3 cellular contexts compared by ENCODE assay signal in the genomic region with DNA sequence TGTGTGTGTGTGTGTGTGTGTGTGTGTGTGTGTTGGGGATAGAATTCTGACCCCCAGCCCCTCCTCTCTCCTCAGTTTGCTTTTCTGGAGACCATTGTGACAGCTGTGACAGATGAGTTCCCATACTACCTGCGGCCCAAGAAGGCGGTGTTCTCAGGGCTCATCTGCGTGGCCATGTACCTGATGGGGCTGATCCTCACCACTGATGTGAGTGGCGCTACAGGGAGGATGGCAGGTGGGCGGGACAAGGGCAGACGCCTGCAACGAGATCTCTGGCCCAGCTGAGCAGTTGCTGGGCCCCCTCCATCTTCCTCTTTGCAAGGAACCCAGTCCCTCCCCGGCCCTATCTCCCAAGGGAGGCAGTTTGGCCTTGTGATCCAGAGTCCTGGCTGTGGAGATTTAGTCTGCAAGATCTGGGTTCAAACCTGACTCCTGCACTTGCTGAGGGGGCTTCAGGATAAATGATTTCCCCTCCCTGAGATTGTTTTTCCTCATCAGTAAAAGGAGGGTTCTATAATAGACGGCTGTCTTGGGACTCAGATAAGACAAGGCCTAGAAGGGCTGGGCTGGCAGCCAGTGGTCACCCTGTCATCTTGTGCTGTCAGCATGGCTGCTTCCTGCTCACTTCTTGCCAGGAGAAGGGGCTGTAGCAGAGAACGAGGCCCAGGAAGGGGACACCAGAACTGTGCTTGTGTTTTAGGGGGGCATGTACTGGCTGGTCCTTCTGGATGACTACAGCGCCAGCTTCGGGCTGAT.
TF ChIP-seq lines count a peak whose summit lies in the region.

No MANE protein-coding gene starts in this region.

TF ChIP-seq in HEK293, 187 proteins besides CTCF, POLR2A, EP300 and RAD21:
- TF ChIP-seq ZNF654 (tag by site-specific recombination; IDR thresholded peaks at IDR 0.05; ENCODE audit: low read depth): no peak
- TF ChIP-seq, protein P1, sequence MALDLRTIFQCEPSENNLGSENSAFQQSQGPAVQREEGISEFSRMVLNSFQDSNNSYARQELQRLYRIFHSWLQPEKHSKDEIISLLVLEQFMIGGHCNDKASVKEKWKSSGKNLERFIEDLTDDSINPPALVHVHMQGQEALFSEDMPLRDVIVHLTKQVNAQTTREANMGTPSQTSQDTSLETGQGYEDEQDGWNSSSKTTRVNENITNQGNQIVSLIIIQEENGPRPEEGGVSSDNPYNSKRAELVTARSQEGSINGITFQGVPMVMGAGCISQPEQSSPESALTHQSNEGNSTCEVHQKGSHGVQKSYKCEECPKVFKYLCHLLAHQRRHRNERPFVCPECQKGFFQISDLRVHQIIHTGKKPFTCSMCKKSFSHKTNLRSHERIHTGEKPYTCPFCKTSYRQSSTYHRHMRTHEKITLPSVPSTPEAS (tag by site-specific recombination; IDR thresholded peaks at IDR 0.05): 0 out of 2 replicates have a peak, but pooled peaks have one; percentile 23

TF ChIP-seq in WTC11, 78 proteins besides CTCF, POLR2A, EP300 and RAD21 (continues in another document):
- TF ChIP-seq, protein P2, sequence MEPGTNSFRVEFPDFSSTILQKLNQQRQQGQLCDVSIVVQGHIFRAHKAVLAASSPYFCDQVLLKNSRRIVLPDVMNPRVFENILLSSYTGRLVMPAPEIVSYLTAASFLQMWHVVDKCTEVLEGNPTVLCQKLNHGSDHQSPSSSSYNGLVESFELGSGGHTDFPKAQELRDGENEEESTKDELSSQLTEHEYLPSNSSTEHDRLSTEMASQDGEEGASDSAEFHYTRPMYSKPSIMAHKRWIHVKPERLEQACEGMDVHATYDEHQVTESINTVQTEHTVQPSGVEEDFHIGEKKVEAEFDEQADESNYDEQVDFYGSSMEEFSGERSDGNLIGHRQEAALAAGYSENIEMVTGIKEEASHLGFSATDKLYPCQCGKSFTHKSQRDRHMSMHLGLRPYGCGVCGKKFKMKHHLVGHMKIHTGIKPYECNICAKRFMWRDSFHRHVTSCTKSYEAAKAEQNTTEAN (CRISPR knock-in tag; IDR thresholded peaks at IDR 0.05): no peak
- TF ChIP-seq CREM (CRISPR knock-in tag; IDR thresholded peaks at IDR 0.05) (no peak), FOXJ3 (CRISPR knock-in tag; IDR thresholded peaks at IDR 0.05; ENCODE audit: borderline replicate concordance) (no peak), ETV6 (CRISPR knock-in tag; IDR thresholded peaks at IDR 0.05) (no peak), ZNF281 (CRISPR knock-in tag; IDR thresholded peaks at IDR 0.05) (no peak), STAT6 (CRISPR knock-in tag; conservative IDR thresholded peaks at IDR 0.05; ENCODE audit: low read depth) (no peak), RORB (CRISPR knock-in tag; IDR thresholded peaks at IDR 0.05) (no peak), CBFB (CRISPR knock-in tag; IDR thresholded peaks at IDR 0.05; ENCODE audit: low read depth) (no peak)
- TF ChIP-seq, protein P3, sequence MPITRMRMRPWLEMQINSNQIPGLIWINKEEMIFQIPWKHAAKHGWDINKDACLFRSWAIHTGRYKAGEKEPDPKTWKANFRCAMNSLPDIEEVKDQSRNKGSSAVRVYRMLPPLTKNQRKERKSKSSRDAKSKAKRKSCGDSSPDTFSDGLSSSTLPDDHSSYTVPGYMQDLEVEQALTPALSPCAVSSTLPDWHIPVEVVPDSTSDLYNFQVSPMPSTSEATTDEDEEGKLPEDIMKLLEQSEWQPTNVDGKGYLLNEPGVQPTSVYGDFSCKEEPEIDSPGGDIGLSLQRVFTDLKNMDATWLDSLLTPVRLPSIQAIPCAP (CRISPR knock-in tag; IDR thresholded peaks at IDR 0.05): no peak

TF ChIP-seq in HepG2, 621 proteins besides CTCF, POLR2A, EP300 and RAD21:
- no peak for TF ChIP-seq SOX6 (IDR thresholded peaks at IDR 0.05)
- no peak for TF ChIP-seq SOX6 (CRISPR knock-in tag; IDR thresholded peaks at IDR 0.05)
- no peak for TF ChIP-seq SPEN (CRISPR knock-in tag; IDR thresholded peaks at IDR 0.05; ENCODE audit: low read depth)
- TF ChIP-seq ZNF296 (CRISPR knock-in tag; conservative IDR thresholded peaks at IDR 0.05): no peak
- TF ChIP-seq ZNF614 (CRISPR knock-in tag; IDR thresholded peaks at IDR 0.05; ENCODE audit: borderline replicate concordance): no peak
- TF ChIP-seq, protein P4, sequence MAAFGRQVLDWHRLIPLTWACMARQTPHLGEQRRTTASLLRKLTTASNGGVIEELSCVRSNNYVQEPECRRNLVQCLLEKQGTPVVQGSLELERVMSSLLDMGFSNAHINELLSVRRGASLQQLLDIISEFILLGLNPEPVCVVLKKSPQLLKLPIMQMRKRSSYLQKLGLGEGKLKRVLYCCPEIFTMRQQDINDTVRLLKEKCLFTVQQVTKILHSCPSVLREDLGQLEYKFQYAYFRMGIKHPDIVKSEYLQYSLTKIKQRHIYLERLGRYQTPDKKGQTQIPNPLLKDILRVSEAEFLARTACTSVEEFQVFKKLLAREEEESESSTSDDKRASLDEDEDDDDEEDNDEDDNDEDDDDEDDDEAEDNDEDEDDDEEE (CRISPR knock-in tag; IDR thresholded peaks at IDR 0.05): no peak
- TF ChIP-seq ZNF431 (CRISPR knock-in tag; IDR thresholded peaks at IDR 0.05; ENCODE audit: borderline replicate concordance, low read depth): no peak
- TF ChIP-seq MAZ (IDR thresholded peaks at IDR 0.05; ENCODE audit: borderline replicate concordance, low read depth, low read length): no peak
- TF ChIP-seq MAZ (CRISPR knock-in tag; IDR thresholded peaks at IDR 0.05; ENCODE audit: low read depth): no peak
- no peak for TF ChIP-seq HIVEP1 (CRISPR knock-in tag; IDR thresholded peaks at IDR 0.05)
